Comparison of ENCODE assay signal across 11 cellular contexts in genomic region chr11:128180446-128181089, GRCh38.
A peak's percentile ranks its signal among the peaks of the same experiment; 100 is the strongest.
DNase-seq lines count a peak whose midpoint lies in the region; ATAC-seq, FAIRE-seq and TF ChIP-seq lines count a peak whose summit lies in the region.
"Had no signal": no experiment of that assay in that cellular context is flagged by ENCODE, and none has a peak within 500 bp of the region (broad histone marks: within the 10 kb centered on the region; RNA-seq: fewer than 3 reads in every experiment).

No MANE protein-coding gene starts in this region.

- CTCF ChIA-PET in mammary epithelial cell (lab: Charles Lee; ENCODE audit: low non-redundant PET) = interaction anchor here (0.7 kb wide), 1 partner anchor 279 kb away, joined by 4 read pairs; no protein-coding TSS in a partner anchor

- ATAC-seq in GM18505 (IDR thresholded peaks at IDR 0.05; ENCODE audit: unreplicated experiment) (no peak), HG03159 (IDR thresholded peaks at IDR 0.05; ENCODE audit: unreplicated experiment) (no peak)

- WGBS in mammary epithelial cell (ENCODE audit: low coverage, missing lambda C conversion rate) = 46% methylated on average over 5 of the region's 5 CpGs

- no peak for FAIRE-seq in frontal cortex (lab: Jason Lieb, UNC)

- no peaks in the 10 kb centered on the region for H4K20me1 ChIP-seq in mammary epithelial cell (ENCODE audit: insufficient read depth, low read length)

- peaks cover 5% of the 10 kb centered on the region for H3K9me3 ChIP-seq in mammary epithelial cell (replicated peaks; ENCODE audit: insufficient read depth, low read length)

- no peaks in the 10 kb centered on the region for H3K79me2 ChIP-seq in mammary epithelial cell (ENCODE audit: insufficient read depth, low read length)

- peak overlapping the region; percentile 48 for H2AFZ ChIP-seq in mammary epithelial cell (ENCODE audit: low read depth, low read length)

- BruUV-seq in mammary epithelial cell (replicated peaks; lab: Mats Ljungman, UMichigan) = TSS peak; percentile 70

- H3K4me1 ChIP-seq in mammary epithelial cell (ENCODE audit: insufficient read depth, low read length) = peaks cover 22% of the 10 kb centered on the region

- H3K27ac ChIP-seq in mammary epithelial cell (ENCODE audit: insufficient read depth, low read depth, low read length) = peak overlapping the region; percentile 45
- H3K27ac ChIP-seq: SK-N-MC had no signal

- TF ChIP-seq POLR2A in GM18505 (IDR thresholded peaks at IDR 0.05; ENCODE audit: borderline replicate concordance, extremely low read depth, insufficient read depth, insufficient read length) = no peak

- peak; percentile 23; the same call in 1 of the 2 replicates for TF ChIP-seq EP300 in Ishikawa (IDR thresholded peaks at IDR 0.05; ENCODE audit: borderline replicate concordance)

- peak; percentile 90 for DNase-seq in DMS153 (lab: John Stamatoyannopoulos, UW)
- peak; percentile 89 for DNase-seq in mammary epithelial cell
- DNase-seq in myocyte (ENCODE audit: low read depth) = peak; percentile 30
- DNase-seq in frontal cortex (ENCODE audit: low spot score in 2 of 2) = no peak
- DNase-seq in cerebellar cortex (ENCODE audit: low spot score) = no peak
- DNase-seq: activated T-cell treated with anti-CD3 and anti-CD28 coated beads, Interleukin-2, amount 50 U/mL, for 1 hour; effector memory CD4-positive, alpha-beta T cell had no signal

- no peaks in the 10 kb centered on the region for H3K36me3 ChIP-seq in mammary epithelial cell (ENCODE audit: insufficient read depth, low read length)

- no peak for TF ChIP-seq RAD21 in Ishikawa (IDR thresholded peaks at IDR 0.05; ENCODE audit: low read depth)

- TF ChIP-seq CTCF in mammary epithelial cell (conservative IDR thresholded peaks at IDR 0.05 in 1 of 2, IDR thresholded peaks at IDR 0.05 in 1 of 2; ENCODE audit: extremely low read depth in 1 of 2, insufficient read depth in 1 of 2, low read depth in 1 of 2, low read length in 2 of 2) = no peak

- intact Hi-C loops in mammary epithelial cell (cut with micrococcal nuclease) = loop anchor here (1.0 to 2.0 kb wide), 2 partner anchors 28 to 110 kb away; no protein-coding TSS in a partner anchor

- H3K4me3 ChIP-seq in mammary epithelial cell (replicated peaks in 1 of 3; ENCODE audit: insufficient read depth in 1 of 3, low read depth in 2 of 3, low read length in 3 of 3) = no peak overlapping the region
- H3K4me3 ChIP-seq: SK-N-MC had no signal

- dilution Hi-C loops in mammary epithelial cell (cut with HindIII; ENCODE audit: low sequenced_read_pairs) = no loop called here

- H3K4me2 ChIP-seq in mammary epithelial cell (ENCODE audit: insufficient read depth, low read depth, low read length) = peak overlapping the region; percentile 34

- H3K27me3 ChIP-seq in mammary epithelial cell (ENCODE audit: insufficient read depth, low read length) = no peaks in the 10 kb centered on the region

- in situ Hi-C loops in mammary epithelial cell (cut with MboI; ENCODE audit: low sequenced_read_pairs in 2 of 2) = loop anchor here in 1 of 2 donors (10.0 kb wide), 1 partner anchor 274 kb away; no protein-coding TSS in a partner anchor

- no peak overlapping the region for H3K9ac ChIP-seq in mammary epithelial cell (ENCODE audit: insufficient read depth, low read length)

TF ChIP-seq in Ishikawa, 13 proteins besides CTCF, POLR2A, EP300 and RAD21:
- TF ChIP-seq USF1 (IDR thresholded peaks at IDR 0.05) (no peak), TEAD4 (IDR thresholded peaks at IDR 0.05) (peak; percentile 49; the same call in 1 of the 2 replicates), TAF1 (IDR thresholded peaks at IDR 0.05; ENCODE audit: low read depth) (no peak), NFIC (IDR thresholded peaks at IDR 0.05) (no peak), YY1 (IDR thresholded peaks at IDR 0.05; ENCODE audit: low read depth) (no peak), ZBTB7A (IDR thresholded peaks at IDR 0.05; ENCODE audit: low read depth) (no peak), EGR1 (IDR thresholded peaks at IDR 0.05) (no peak), CEBPB (IDR thresholded peaks at IDR 0.05) (no peak), FOXM1 (IDR thresholded peaks at IDR 0.05; ENCODE audit: borderline replicate concordance, low read depth) (no peak), TCF12 (IDR thresholded peaks at IDR 0.05; ENCODE audit: low read depth) (peak; percentile 18; the same call in 1 of the 2 replicates), CREB1 (IDR thresholded peaks at IDR 0.05; ENCODE audit: low read depth) (no peak), MAX (IDR thresholded peaks at IDR 0.05) (no peak)
- TF ChIP-seq, protein P1, sequence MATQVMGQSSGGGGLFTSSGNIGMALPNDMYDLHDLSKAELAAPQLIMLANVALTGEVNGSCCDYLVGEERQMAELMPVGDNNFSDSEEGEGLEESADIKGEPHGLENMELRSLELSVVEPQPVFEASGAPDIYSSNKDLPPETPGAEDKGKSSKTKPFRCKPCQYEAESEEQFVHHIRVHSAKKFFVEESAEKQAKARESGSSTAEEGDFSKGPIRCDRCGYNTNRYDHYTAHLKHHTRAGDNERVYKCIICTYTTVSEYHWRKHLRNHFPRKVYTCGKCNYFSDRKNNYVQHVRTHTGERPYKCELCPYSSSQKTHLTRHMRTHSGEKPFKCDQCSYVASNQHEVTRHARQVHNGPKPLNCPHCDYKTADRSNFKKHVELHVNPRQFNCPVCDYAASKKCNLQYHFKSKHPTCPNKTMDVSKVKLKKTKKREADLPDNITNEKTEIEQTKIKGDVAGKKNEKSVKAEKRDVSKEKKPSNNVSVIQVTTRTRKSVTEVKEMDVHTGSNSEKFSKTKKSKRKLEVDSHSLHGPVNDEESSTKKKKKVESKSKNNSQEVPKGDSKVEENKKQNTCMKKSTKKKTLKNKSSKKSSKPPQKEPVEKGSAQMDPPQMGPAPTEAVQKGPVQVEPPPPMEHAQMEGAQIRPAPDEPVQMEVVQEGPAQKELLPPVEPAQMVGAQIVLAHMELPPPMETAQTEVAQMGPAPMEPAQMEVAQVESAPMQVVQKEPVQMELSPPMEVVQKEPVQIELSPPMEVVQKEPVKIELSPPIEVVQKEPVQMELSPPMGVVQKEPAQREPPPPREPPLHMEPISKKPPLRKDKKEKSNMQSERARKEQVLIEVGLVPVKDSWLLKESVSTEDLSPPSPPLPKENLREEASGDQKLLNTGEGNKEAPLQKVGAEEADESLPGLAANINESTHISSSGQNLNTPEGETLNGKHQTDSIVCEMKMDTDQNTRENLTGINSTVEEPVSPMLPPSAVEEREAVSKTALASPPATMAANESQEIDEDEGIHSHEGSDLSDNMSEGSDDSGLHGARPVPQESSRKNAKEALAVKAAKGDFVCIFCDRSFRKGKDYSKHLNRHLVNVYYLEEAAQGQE (IDR thresholded peaks at IDR 0.05; ENCODE audit: low read depth) = no peak

Comparison
In these comparisons a context has a peak if more than half of its experiments do, and no peak if none do; other contexts are left out.
1. DNase-seq: peak in DMS153 (single experiment), mammary epithelial cell (single experiment) and myocyte (single experiment); none in frontal cortex (0 of 2) and cerebellar cortex (single experiment).